Comparison of ENCODE assay signal across 15 cellular contexts in genomic region chr9:14687042-14687719, GRCh38. TPM values are rescaled to one million over a fixed set of nuclear protein-coding genes. Genes with fewer than 3 reads are reported as not detected.
DNase-seq lines count a peak whose midpoint lies in the region; ATAC-seq and TF ChIP-seq lines count a peak whose summit lies in the region.
"Had no signal": no experiment of that assay in that cellular context is flagged by ENCODE, and none has a peak within 500 bp of the region (broad histone marks: within the 10 kb centered on the region; RNA-seq: fewer than 3 reads in every experiment).

No MANE protein-coding gene starts in this region.

- H2BK15ac ChIP-seq in IMR-90 (ENCODE audit: low read depth, low read length) = no peak overlapping the region

- peak overlapping the region; percentile 74 for H2BK5ac ChIP-seq in IMR-90 (ENCODE audit: low read depth, low read length, poor library complexity, severe bottlenecking)

- no peak overlapping the region for H3K4ac ChIP-seq in IMR-90 (ENCODE audit: low read depth, low read length)

- H3K4me3 ChIP-seq in AG04449 (ENCODE audit: low read depth, low read length) = no peak overlapping the region
- no peak overlapping the region for H3K4me3 ChIP-seq in IMR-90 (ENCODE audit: insufficient read depth, low read depth, low read length)
- H3K4me3 ChIP-seq in brain microvascular endothelial cell (ENCODE audit: low read depth, low read length) = no peak overlapping the region
- H3K4me3 ChIP-seq: adrenal gland, skin epidermis, tibial artery had no signal

- peak; percentile 98 for ATAC-seq in IMR-90 (ENCODE audit: low read depth)
- ATAC-seq in HG03045 (IDR thresholded peaks at IDR 0.05; ENCODE audit: unreplicated experiment) = no peak
- ATAC-seq in GM21367 (IDR thresholded peaks at IDR 0.05; ENCODE audit: unreplicated experiment) = no peak

- no peak overlapping the region for H2BK20ac ChIP-seq in IMR-90 (ENCODE audit: low read depth, low read length)

- H3K4me2 ChIP-seq in IMR-90 (ENCODE audit: low read depth, low read length) = no peak overlapping the region

- H4K5ac ChIP-seq in IMR-90 (ENCODE audit: low read depth, low read length) = no peak overlapping the region

- WGBS in IMR-90 (ENCODE audit: extremely low coverage in 2 of 2, insufficient read length in 1 of 2), 2 experiments = 0% methylated on average over 1 of the region's 12 CpGs; no CpG with 5 or more reads in 1 of the 2 experiments

- no peak overlapping the region for H3K56ac ChIP-seq in IMR-90 (ENCODE audit: extremely low read depth, insufficient read depth, low read length)

- no peak overlapping the region for H3K14ac ChIP-seq in IMR-90 (replicated peaks; ENCODE audit: low read depth, low read length)

- H4K91ac ChIP-seq in IMR-90 (ENCODE audit: insufficient read depth, low read depth, low read length) = no peak overlapping the region

- intact Hi-C loops in IMR-90 (cut with micrococcal nuclease) = no loop called here

- H2AK9ac ChIP-seq in IMR-90 (replicated peaks; ENCODE audit: low read depth, low read length, poor library complexity) = no peak overlapping the region

- H3K9ac ChIP-seq in IMR-90 (ENCODE audit: low read depth, low read length) = no peak overlapping the region

- H3K9me1 ChIP-seq in IMR-90 (ENCODE audit: insufficient read depth, low read length) = 0 out of 2 replicates have a peak, but pooled peaks cover 4% of the 10 kb centered on the region

- no peak overlapping the region for H4K8ac ChIP-seq in IMR-90 (ENCODE audit: low read depth in 2 of 2, low read length in 2 of 2)

- no peaks in the 10 kb centered on the region for H3K27me3 ChIP-seq in IMR-90 (ENCODE audit: control insufficient read depth, insufficient read depth, low read length)
- H3K27me3 ChIP-seq in brain microvascular endothelial cell (replicated peaks) = no peaks in the 10 kb centered on the region
- H3K27me3 ChIP-seq: adrenal gland, tibial artery had no signal

- no peak overlapping the region for H2AFZ ChIP-seq in IMR-90 (replicated peaks; ENCODE audit: low read length, poor library complexity)

- no peak overlapping the region for H3K27ac ChIP-seq in IMR-90 (ENCODE audit: insufficient read depth, low read length)
- H3K27ac ChIP-seq in brain microvascular endothelial cell = peak overlapping the region; percentile 60
- H3K27ac ChIP-seq: skin epidermis had no signal

- H2AK5ac ChIP-seq in IMR-90 (ENCODE audit: low read depth, low read length) = no peak overlapping the region

- peaks cover 4% of the 10 kb centered on the region; the same call in 1 of the 2 replicates for H4K20me1 ChIP-seq in IMR-90 (ENCODE audit: insufficient read depth, low read length)

- TF ChIP-seq RAD21 in IMR-90 (IDR thresholded peaks at IDR 0.05; ENCODE audit: low read length) = no peak

- TF ChIP-seq POLR2A in IMR-90 (IDR thresholded peaks at IDR 0.05; ENCODE audit: low read depth, low read length) = no peak

- H3K9me3 ChIP-seq in IMR-90 (ENCODE audit: control insufficient read depth, insufficient read depth, low read length) = no peaks in the 10 kb centered on the region
- H3K9me3 ChIP-seq: adrenal gland, tibial artery had no signal

- H3K36me3 ChIP-seq in IMR-90 (ENCODE audit: control insufficient read depth, insufficient read depth, low read length) = peaks cover 1% of the 10 kb centered on the region
- peaks cover 7% of the 10 kb centered on the region for H3K36me3 ChIP-seq in brain microvascular endothelial cell (replicated peaks)

- no TSS peak for BruUV-seq in IMR-90 (replicated peaks; lab: Mats Ljungman, UMichigan)

- POLR2A ChIA-PET in AG04449 (lab: Yijun Ruan, JAX) = no interaction called here
- POLR2A ChIA-PET in IMR-90 (lab: Charles Lee; ENCODE audit: unreplicated experiment) = no interaction called here

- H2BK120ac ChIP-seq in IMR-90 (ENCODE audit: low read depth, low read length) = no peak overlapping the region

- DNase-seq in AG04449 (ENCODE audit: low read depth, low spot score) (peak; percentile 29), IMR-90 (peak; percentile 94), brain microvascular endothelial cell (peak; percentile 87), lung microvascular endothelial cell (ENCODE audit: low read depth in 2 of 2) (peak; percentile 46 to 76), occipital lobe (lab: John Stamatoyannopoulos, UW) (no peak), amniotic stem cell (lab: John Stamatoyannopoulos, UW) (no peak)
- DNase-seq: adrenal gland, AML-193, immature natural killer cell, NCI-H1105, NCI-H524 treated with DMSO at 0.1 percent for 48 hours, tibial artery had no signal

- no peak overlapping the region for H3K23ac ChIP-seq in IMR-90 (ENCODE audit: low read depth, low read length)

- H3K79me1 ChIP-seq in IMR-90 (ENCODE audit: low read depth in 1 of 2, low read length in 2 of 2) = peaks cover 3 to 8% of the 10 kb centered on the region in 2 experiments; a peak in 2 of 4 replicates

- H3K4me1 ChIP-seq in IMR-90 (ENCODE audit: control insufficient read depth, insufficient read depth, low read length) = peaks cover 3% of the 10 kb centered on the region; the same call in 1 of the 2 replicates

- in situ Hi-C loops in IMR-90 (cut with MboI; ENCODE audit: low sequenced_read_pairs) = no loop called here
- in situ Hi-C loops in brain microvascular endothelial cell (cut with HindIII; ENCODE audit: low pct_ligation_motif_present, low sequenced_read_pairs) = no loop called here

- no peak for TF ChIP-seq CTCF in AG04449 (IDR thresholded peaks at IDR 0.05; ENCODE audit: insufficient read depth, low read length, missing control alignments)
- TF ChIP-seq CTCF in IMR-90 (conservative IDR thresholded peaks at IDR 0.05; ENCODE audit: low read depth, low read length) = no peak
- TF ChIP-seq CTCF in brain microvascular endothelial cell (IDR thresholded peaks at IDR 0.05; ENCODE audit: low read depth, low read length, missing control alignments) = no peak

- CTCF ChIA-PET in AG04449 (lab: Yijun Ruan, JAX) = no interaction called here
- CTCF ChIA-PET in IMR-90 (lab: Yijun Ruan, JAX) = no interaction called here

- H3K18ac ChIP-seq in IMR-90 (ENCODE audit: low read depth, low read length) = no peak overlapping the region

- dilution Hi-C loops in IMR-90 (cut with HindIII; ENCODE audit: low sequenced_read_pairs, unreplicated experiment) = no loop called here

TF ChIP-seq in IMR-90, 13 proteins besides CTCF, POLR2A, EP300 and RAD21:
- TF ChIP-seq MAFK (IDR thresholded peaks at IDR 0.05; ENCODE audit: low read depth, low read length) (peak; percentile 30; the same call in 1 of the 2 replicates), MXI1 (IDR thresholded peaks at IDR 0.05; ENCODE audit: borderline replicate concordance, low read depth, low read length) (no peak)

RNA-seq across cellular contexts. Expression of gene ZDHHC21, which starts 6.1 kb away (rescaled TPM):
- total RNA-seq in IMR-90 (2012; rRNA removed) = 4.5 and 8.3 TPM in 2 replicates
- 1.8 and 2.8 TPM in 2 replicates for polyA plus RNA-seq in IMR-90 (2012; rRNA removed)
- polyA plus RNA-seq in IMR-90 (2012; cell fraction: cytosol; rRNA removed) = 0.20 and 0.38 TPM in 2 replicates
- polyA plus RNA-seq in IMR-90 (2012; cell fraction: nucleus; rRNA removed; ENCODE audit: low replicate concordance) = 0.71 and 8.9 TPM in 2 replicates
- 7.4 and 10.3 TPM in 2 replicates for total RNA-seq in lung microvascular endothelial cell
- 68.6 TPM for total RNA-seq in occipital lobe

RNA-seq across cellular contexts. Expression of gene CER1, which starts 35.4 kb away (rescaled TPM):
- not detected in 2 replicates for total RNA-seq in IMR-90 (2012; rRNA removed)
- polyA plus RNA-seq in IMR-90 (2012; rRNA removed) = not detected in 2 replicates
- not detected in 2 replicates for polyA plus RNA-seq in IMR-90 (2012; cell fraction: cytosol; rRNA removed)
- not detected in 2 replicates for polyA plus RNA-seq in IMR-90 (2012; cell fraction: nucleus; rRNA removed; ENCODE audit: low replicate concordance)
- not detected in 2 replicates for total RNA-seq in lung microvascular endothelial cell
- not detected for total RNA-seq in occipital lobe
- total RNA-seq: adrenal gland had no signal
- polyA plus RNA-seq: adrenal gland, immature natural killer cell had no signal

Comparison
In these comparisons a context has a peak if more than half of its experiments do, and no peak if none do; other contexts are left out.
1. DNase-seq: peak in AG04449 (single experiment), IMR-90 (single experiment), brain microvascular endothelial cell (single experiment) and lung microvascular endothelial cell (2 of 2); none in occipital lobe (single experiment) and amniotic stem cell (single experiment).